14 cellular contexts compared by ENCODE assay signal in genomic region chr20:5069141-5069806, GRCh38. TPM values are rescaled to one million over a fixed set of nuclear protein-coding genes. Genes with fewer than 3 reads are reported as not detected.
DNase-seq lines count a peak whose midpoint lies in the region; ATAC-seq, FAIRE-seq and TF ChIP-seq lines count a peak whose summit lies in the region.
"Had no signal": no experiment of that assay in that cellular context is flagged by ENCODE, and none has a peak within 500 bp of the region (broad histone marks: within the 10 kb centered on the region; RNA-seq: fewer than 3 reads in every experiment).

No MANE protein-coding gene starts in this region.

- no TSS peak for BruUV-seq in K562 (replicated peaks; lab: Mats Ljungman, UMichigan)

- no peak overlapping the region for H3K27ac ChIP-seq in HEK293 (ENCODE audit: extremely low read depth, low read depth, low read length)
- no peak overlapping the region for H3K27ac ChIP-seq in K562 (ENCODE audit: extremely low read depth, low read depth, low read length)
- H3K27ac ChIP-seq: GM23248, SJSA1 had no signal

- CTCF ChIA-PET in activated CD8-positive, alpha-beta T cell treated with anti-CD3 and anti-CD28 coated beads, Interleukin-2, amount 10 ng/mL, durations not matched to agents 7 days and 5 days (lab: Charles Lee), result interaction anchor here (0.8 to 2.7 kb wide), 4 partner anchors 10 to 114 kb away, joined by 3 to 22 read pairs (median 12); no protein-coding TSS in a partner anchor
- CTCF ChIA-PET in activated CD8-positive, alpha-beta T cell treated with anti-CD3 and anti-CD28 coated beads for 36 hours (lab: Charles Lee), result interaction anchor here (0.9 to 3.4 kb wide), 3 partner anchors 10 to 32 kb away, joined by 3 to 16 read pairs (median 3); no protein-coding TSS in a partner anchor
- CTCF ChIA-PET in HEK293 (lab: Yijun Ruan, JAX), result interaction anchor here (0.6 to 1.8 kb wide), 2 partner anchors 29 to 32 kb away, joined by 3 to 5 read pairs; no protein-coding TSS in a partner anchor
- CTCF ChIA-PET in K562 (lab: Yijun Ruan, JAX; ENCODE audit: low intra/inter-chr PET ratio), result no interaction called here
- CTCF ChIA-PET in GM10248 (lab: Yijun Ruan, JAX), result interaction anchor here (1.0 to 2.1 kb wide), 5 partner anchors 13 to 154 kb away, joined by 3 to 8 read pairs (median 3); no protein-coding TSS in a partner anchor

- 30% methylated on average over 6 of the region's 8 CpGs for WGBS in K562 (ENCODE audit: insufficient coverage, low coverage, missing lambda C conversion rate)

- no peaks in the 10 kb centered on the region for H3K36me3 Mint-ChIP-seq in activated CD8-positive, alpha-beta T cell treated with anti-CD3 and anti-CD28 coated beads, Interleukin-2, amount 10 ng/mL, durations not matched to agents 7 days and 5 days (ENCODE audit: low read depth)
- no peaks in the 10 kb centered on the region for H3K36me3 Mint-ChIP-seq in activated CD8-positive, alpha-beta T cell treated with anti-CD3 and anti-CD28 coated beads for 36 hours (ENCODE audit: low read depth)
- H3K36me3 Mint-ChIP-seq in stimulated activated memory B cell treated with anti-CD40 and anti-IgM and Interleukin-4, amounts not matched to agents 10 μg/mL and 1 μg/mL and 100 μg/mL, for 72 hours, result no peaks in the 10 kb centered on the region

- TF ChIP-seq POLR2A in K562 (conservative IDR thresholded peaks at IDR 0.05), result no peak

- no peak overlapping the region for H3K4me3 Mint-ChIP-seq in activated CD8-positive, alpha-beta T cell treated with anti-CD3 and anti-CD28 coated beads, Interleukin-2, amount 10 ng/mL, durations not matched to agents 7 days and 5 days
- H3K4me3 Mint-ChIP-seq in activated CD8-positive, alpha-beta T cell treated with anti-CD3 and anti-CD28 coated beads for 36 hours, result no peak overlapping the region
- H3K4me3 Mint-ChIP-seq in stimulated activated memory B cell treated with anti-CD40 and anti-IgM and Interleukin-4, amounts not matched to agents 10 μg/mL and 1 μg/mL and 100 μg/mL, for 72 hours, result no peak overlapping the region
- H3K4me3 Mint-ChIP-seq: CD4-positive, alpha-beta T cell had no signal

- no peaks in the 10 kb centered on the region for H3K27me3 Mint-ChIP-seq in activated CD8-positive, alpha-beta T cell treated with anti-CD3 and anti-CD28 coated beads, Interleukin-2, amount 10 ng/mL, durations not matched to agents 7 days and 5 days (ENCODE audit: low read depth)
- no peaks in the 10 kb centered on the region for H3K27me3 Mint-ChIP-seq in activated CD8-positive, alpha-beta T cell treated with anti-CD3 and anti-CD28 coated beads for 36 hours
- H3K27me3 Mint-ChIP-seq in stimulated activated memory B cell treated with anti-CD40 and anti-IgM and Interleukin-4, amounts not matched to agents 10 μg/mL and 1 μg/mL and 100 μg/mL, for 72 hours, result no peaks in the 10 kb centered on the region
- H3K27me3 Mint-ChIP-seq: CD4-positive, alpha-beta T cell had no signal

- H3K9ac ChIP-seq in K562 (ENCODE audit: insufficient read depth in 1 of 2, low read depth in 2 of 2, low read length in 2 of 2), result no peak overlapping the region
- H3K9ac ChIP-seq: GM23248 had no signal

- no peak for TF ChIP-seq CTCF in activated CD8-positive, alpha-beta T cell treated with anti-CD3 and anti-CD28 coated beads for 36 hours (IDR thresholded peaks at IDR 0.05)
- TF ChIP-seq CTCF in HEK293 (tag by site-specific recombination; IDR thresholded peaks at IDR 0.05) (no peak), K562 (IDR thresholded peaks at IDR 0.05 in 2 of 3, conservative IDR thresholded peaks at IDR 0.05 in 1 of 3; ENCODE audit: insufficient read depth in 2 of 3, low read depth in 1 of 3, low read length in 3 of 3) (no peak), GM10248 (IDR thresholded peaks at IDR 0.05; ENCODE audit: control extremely low read depth, extremely low read depth, low read depth, missing control alignments) (no peak)

- no peak for TF ChIP-seq RAD21 in K562 (CRISPR knock-in tag; conservative IDR thresholded peaks at IDR 0.05 in 1 of 2, IDR thresholded peaks at IDR 0.05 in 1 of 2)

- no peak for TF ChIP-seq EP300 in K562 (IDR thresholded peaks at IDR 0.05; ENCODE audit: low read length)

- no peaks in the 10 kb centered on the region for H3K27me3 ChIP-seq in K562 (ENCODE audit: control insufficient read depth in 2 of 2, insufficient read depth in 2 of 2, low read length in 2 of 2)
- H3K27me3 ChIP-seq: SJSA1 had no signal

- H3K4me1 Mint-ChIP-seq in activated CD8-positive, alpha-beta T cell treated with anti-CD3 and anti-CD28 coated beads, Interleukin-2, amount 10 ng/mL, durations not matched to agents 7 days and 5 days (ENCODE audit: low read depth), result peaks cover 20% of the 10 kb centered on the region
- H3K4me1 Mint-ChIP-seq in activated CD8-positive, alpha-beta T cell treated with anti-CD3 and anti-CD28 coated beads for 36 hours (ENCODE audit: low read depth), result peaks cover 8% of the 10 kb centered on the region
- peaks cover 27% of the 10 kb centered on the region for H3K4me1 Mint-ChIP-seq in stimulated activated memory B cell treated with anti-CD40 and anti-IgM and Interleukin-4, amounts not matched to agents 10 μg/mL and 1 μg/mL and 100 μg/mL, for 72 hours

- no peak overlapping the region for H2AFZ ChIP-seq in K562 (ENCODE audit: low read depth, low read length)
- H2AFZ ChIP-seq: GM23248 had no signal

- no peaks in the 10 kb centered on the region for H3K36me3 ChIP-seq in HEK293 (ENCODE audit: control insufficient read depth in 2 of 2, insufficient read depth in 1 of 2, low read length in 2 of 2)
- no peaks in the 10 kb centered on the region for H3K36me3 ChIP-seq in K562 (ENCODE audit: control insufficient read depth, insufficient read depth, low read length)
- H3K36me3 ChIP-seq: SJSA1 had no signal

- DNase-seq in activated CD8-positive, alpha-beta T cell treated with anti-CD3 and anti-CD28 coated beads, Interleukin-2, amount 10 ng/mL, durations not matched to agents 7 days and 5 days, result no peak
- no peak for DNase-seq in activated CD8-positive, alpha-beta T cell treated with anti-CD3 and anti-CD28 coated beads for 36 hours
- DNase-seq in K562 (ENCODE audit: extremely low read depth in 1 of 4, low spot score in 3 of 4) (no peak), GM10248 (ENCODE audit: extremely low spot score) (no peak)
- DNase-seq: Calu3; CD4-positive, alpha-beta T cell; GM23248; NCI-H1092; NCI-H2081 treated with DMSO at 0.1 percent for 48 hours; NCI-H510A treated with DMSO at 0.1 percent for 48 hours had no signal

- peaks cover 15% of the 10 kb centered on the region for H3K4me1 ChIP-seq in HEK293 (ENCODE audit: control insufficient read depth, insufficient read depth, low read length)
- peaks cover 3 to 16% of the 10 kb centered on the region in 2 experiments; a peak in 4 of 5 replicates for H3K4me1 ChIP-seq in K562 (replicated peaks in 1 of 2; ENCODE audit: control insufficient read depth in 2 of 2, insufficient read depth in 2 of 2, low read length in 2 of 2)

- no peaks in the 10 kb centered on the region for H3K9me1 ChIP-seq in K562 (ENCODE audit: control insufficient read depth, insufficient read depth, low read length)

- no peaks in the 10 kb centered on the region for H3K9me3 Mint-ChIP-seq in activated CD8-positive, alpha-beta T cell treated with anti-CD3 and anti-CD28 coated beads, Interleukin-2, amount 10 ng/mL, durations not matched to agents 7 days and 5 days (ENCODE audit: insufficient read depth)
- no peaks in the 10 kb centered on the region for H3K9me3 Mint-ChIP-seq in activated CD8-positive, alpha-beta T cell treated with anti-CD3 and anti-CD28 coated beads for 36 hours
- peaks cover 2% of the 10 kb centered on the region for H3K9me3 Mint-ChIP-seq in stimulated activated memory B cell treated with anti-CD40 and anti-IgM and Interleukin-4, amounts not matched to agents 10 μg/mL and 1 μg/mL and 100 μg/mL, for 72 hours
- H3K9me3 Mint-ChIP-seq: CD4-positive, alpha-beta T cell had no signal

- in situ Hi-C loops in K562 (cut with MboI), result no loop called here

- peak overlapping the region; percentile 2 for H3K27ac Mint-ChIP-seq in activated CD8-positive, alpha-beta T cell treated with anti-CD3 and anti-CD28 coated beads, Interleukin-2, amount 10 ng/mL, durations not matched to agents 7 days and 5 days
- no peak overlapping the region for H3K27ac Mint-ChIP-seq in activated CD8-positive, alpha-beta T cell treated with anti-CD3 and anti-CD28 coated beads for 36 hours
- peak overlapping the region; percentile 41 for H3K27ac Mint-ChIP-seq in stimulated activated memory B cell treated with anti-CD40 and anti-IgM and Interleukin-4, amounts not matched to agents 10 μg/mL and 1 μg/mL and 100 μg/mL, for 72 hours
- H3K27ac Mint-ChIP-seq: CD4-positive, alpha-beta T cell had no signal

- intact Hi-C loops in activated CD8-positive, alpha-beta T cell treated with anti-CD3 and anti-CD28 coated beads for 36 hours (cut with micrococcal nuclease), result no loop called here
- intact Hi-C loops in K562 (cut with micrococcal nuclease), result no loop called here

- ATAC-seq in activated CD8-positive, alpha-beta T cell treated with anti-CD3 and anti-CD28 coated beads, Interleukin-2, amount 10 ng/mL, durations not matched to agents 7 days and 5 days, result no peak
- no peak for ATAC-seq in activated CD8-positive, alpha-beta T cell treated with anti-CD3 and anti-CD28 coated beads for 36 hours
- ATAC-seq in K562, result no peak
- no peak for ATAC-seq in stimulated activated memory B cell treated with anti-CD40 and anti-IgM and Interleukin-4, amounts not matched to agents 10 μg/mL and 1 μg/mL and 100 μg/mL, for 72 hours
- no peak for ATAC-seq in GM19452 (IDR thresholded peaks at IDR 0.05; ENCODE audit: unreplicated experiment)

- H3K4me3 ChIP-seq in HEK293 (ENCODE audit: low read depth, low read length), result no peak overlapping the region
- no peak overlapping the region for H3K4me3 ChIP-seq in K562
- H3K4me3 ChIP-seq: GM23248, SJSA1 had no signal

- FAIRE-seq in K562 (lab: Jason Lieb, UNC), result no peak

- H4K20me1 ChIP-seq in K562 (replicated peaks; ENCODE audit: control insufficient read depth, insufficient read depth, low read length), result no peaks in the 10 kb centered on the region

- no peaks in the 10 kb centered on the region for H3K79me2 ChIP-seq in K562 (ENCODE audit: control insufficient read depth, insufficient read depth, low read length)

- H3K9me3 ChIP-seq in HEK293 (ENCODE audit: control insufficient read depth, insufficient read depth, low read depth, low read length) (no peaks in the 10 kb centered on the region), K562 (replicated peaks; ENCODE audit: control insufficient read depth, insufficient read depth, low read depth, low read length) (no peaks in the 10 kb centered on the region)
- H3K9me3 ChIP-seq: SJSA1 had no signal

- POLR2A ChIA-PET in activated CD8-positive, alpha-beta T cell treated with anti-CD3 and anti-CD28 coated beads, Interleukin-2, amount 10 ng/mL, durations not matched to agents 7 days and 5 days (lab: Charles Lee), result interaction anchor here (0.7 kb wide), 1 partner anchor 14 kb away, joined by 3 read pairs; no protein-coding TSS in a partner anchor
- POLR2A ChIA-PET in activated CD8-positive, alpha-beta T cell treated with anti-CD3 and anti-CD28 coated beads for 36 hours (lab: Charles Lee), result interaction anchor here (0.7 to 0.9 kb wide), 3 partner anchors 8 to 139 kb away, joined by 3 read pairs; no protein-coding TSS in a partner anchor
- POLR2A ChIA-PET in HEK293 (lab: Yijun Ruan, JAX), result no interaction called here
- POLR2A ChIA-PET in K562 (lab: Yijun Ruan, JAX), result interaction anchor here (1.4 kb wide), 1 partner anchor 12 kb away, joined by 3 read pairs; no protein-coding TSS in a partner anchor
- POLR2A ChIA-PET in GM10248 (lab: Yijun Ruan, JAX), result no interaction called here

- H3K4me2 ChIP-seq in K562 (ENCODE audit: insufficient read depth, low read length), result no peak overlapping the region

RNA-seq across cellular contexts. Expression of gene TMEM230, which starts 43.6 kb away (rescaled TPM):
- 10 to 100 TPM; 76.7 to 77.9 TPM for total RNA-seq in activated CD8-positive, alpha-beta T cell treated with anti-CD3 and anti-CD28 coated beads, Interleukin-2, amount 10 ng/mL, durations not matched to agents 7 days and 5 days
- 10 to 100 TPM; 66.8 to 76.3 TPM for total RNA-seq in activated CD8-positive, alpha-beta T cell treated with anti-CD3 and anti-CD28 coated beads for 36 hours
- total RNA-seq in K562 (2011; cell fraction: chromatin; rRNA removed; ENCODE audit: low replicate concordance), result 22.6 and 31.4 TPM in 2 replicates
- 19.6 and 20.3 TPM in 2 replicates for total RNA-seq in K562 (2011; cell fraction: nucleolus; rRNA removed)
- 42.7 and 76.0 TPM in 2 replicates for total RNA-seq in K562 (2011; cell fraction: nucleoplasm; rRNA removed)
- 73.4 and 76.2 TPM in 2 replicates for total RNA-seq in K562 (2014; rRNA removed)
- total RNA-seq in K562 (2014; rRNA removed; fragmentation: Illumina TruSeq; extraction: Trizol), result 62.3 and 68.0 TPM in 2 replicates
- 61.5 and 67.1 TPM in 2 replicates for total RNA-seq in K562 (2015; rRNA removed; fragmentation: Illumina TruSeq; extraction: Trizol)
- 50.7 and 53.8 TPM in 2 replicates for total RNA-seq in K562 (2021)
- polyA plus RNA-seq in K562 (2011; rRNA removed), result 86.1 and 102 TPM in 2 replicates
- polyA plus RNA-seq in K562 (2011; cell fraction: cytosol; rRNA removed), result 69.4 and 114 TPM in 2 replicates
- polyA plus RNA-seq in K562 (2011; cell fraction: nucleus; rRNA removed), result 32.8 and 53.9 TPM in 2 replicates
- polyA plus RNA-seq in K562 (2012), result 64.6 and 69.2 TPM in 2 replicates
- 80.3 and 82.7 TPM in 2 replicates for polyA plus RNA-seq in K562 (2014; fragmentation: Illumina TruSeq; extraction: Trizol)
- 10 to 100 TPM; 21.8 to 30.7 TPM for polyA plus RNA-seq in K562 (2014; fragmentation: Nextera tagmentation; extraction: Ambion mirVana)
- polyA plus RNA-seq in K562 (2014; rRNA removed), result 71.1 and 104 TPM in 2 replicates
- 34.2 and 44.7 TPM in 2 replicates for polyA minus RNA-seq in K562 (2011; rRNA and poly(A)+ RNA removed)
- 22.7 and 31.1 TPM in 2 replicates for polyA minus RNA-seq in K562 (2011; cell fraction: cytosol; rRNA and poly(A)+ RNA removed)
- polyA minus RNA-seq in K562 (2011; cell fraction: nucleus; rRNA and poly(A)+ RNA removed), result 7.5 and 15.0 TPM in 2 replicates

RNA-seq across cellular contexts. Expression of gene PCNA, which starts 50.5 kb away (rescaled TPM):
- 100 to 1,000 TPM; 607 to 613 TPM for total RNA-seq in activated CD8-positive, alpha-beta T cell treated with anti-CD3 and anti-CD28 coated beads, Interleukin-2, amount 10 ng/mL, durations not matched to agents 7 days and 5 days
- 100 to 1,000 TPM; 600 to 627 TPM for total RNA-seq in activated CD8-positive, alpha-beta T cell treated with anti-CD3 and anti-CD28 coated beads for 36 hours
- total RNA-seq in K562 (2011; cell fraction: chromatin; rRNA removed; ENCODE audit: low replicate concordance), result 32.9 and 36.9 TPM in 2 replicates
- total RNA-seq in K562 (2011; cell fraction: nucleolus; rRNA removed), result 46.0 and 52.1 TPM in 2 replicates
- total RNA-seq in K562 (2011; cell fraction: nucleoplasm; rRNA removed), result 33.4 and 36.0 TPM in 2 replicates
- total RNA-seq in K562 (2014; rRNA removed) (213 and 229 TPM in 2 replicates), K562 (2014; rRNA removed; fragmentation: Illumina TruSeq; extraction: Trizol) (291 and 319 TPM in 2 replicates), K562 (2015; rRNA removed; fragmentation: Illumina TruSeq; extraction: Trizol) (283 and 298 TPM in 2 replicates), K562 (2021) (227 and 251 TPM in 2 replicates)
- polyA plus RNA-seq in K562 (2011; rRNA removed) (298 and 318 TPM in 2 replicates), K562 (2014; fragmentation: Illumina TruSeq; extraction: Trizol) (254 and 287 TPM in 2 replicates), K562 (2014; fragmentation: Nextera tagmentation; extraction: Ambion mirVana) (100 to 1,000 TPM; 352 to 390 TPM), K562 (2014; rRNA removed) (286 and 294 TPM in 2 replicates)
- polyA plus RNA-seq in K562 (2011; cell fraction: cytosol; rRNA removed), result 450 and 565 TPM in 2 replicates
- 86.9 and 141 TPM in 2 replicates for polyA plus RNA-seq in K562 (2011; cell fraction: nucleus; rRNA removed)
- polyA plus RNA-seq in K562 (2012), result 224 and 242 TPM in 2 replicates
- polyA minus RNA-seq in K562 (2011; rRNA and poly(A)+ RNA removed), result 272 and 279 TPM in 2 replicates
- 236 and 281 TPM in 2 replicates for polyA minus RNA-seq in K562 (2011; cell fraction: cytosol; rRNA and poly(A)+ RNA removed)
- 36.2 and 75.8 TPM in 2 replicates for polyA minus RNA-seq in K562 (2011; cell fraction: nucleus; rRNA and poly(A)+ RNA removed)

RNA-seq across cellular contexts. Expression of gene CDS2, which starts 57.5 kb away (rescaled TPM):
- total RNA-seq in activated CD8-positive, alpha-beta T cell treated with anti-CD3 and anti-CD28 coated beads, Interleukin-2, amount 10 ng/mL, durations not matched to agents 7 days and 5 days, result 10 to 100 TPM; 56.2 to 58.3 TPM
- 10 to 100 TPM; 30.2 to 34.7 TPM for total RNA-seq in activated CD8-positive, alpha-beta T cell treated with anti-CD3 and anti-CD28 coated beads for 36 hours
- 41.3 and 44.5 TPM in 2 replicates for total RNA-seq in K562 (2011; cell fraction: chromatin; rRNA removed; ENCODE audit: low replicate concordance)
- 19.3 and 21.8 TPM in 2 replicates for total RNA-seq in K562 (2011; cell fraction: nucleolus; rRNA removed)
- 30.9 and 45.0 TPM in 2 replicates for total RNA-seq in K562 (2011; cell fraction: nucleoplasm; rRNA removed)
- total RNA-seq in K562 (2014; rRNA removed), result 6.2 and 6.4 TPM in 2 replicates
- total RNA-seq in K562 (2014; rRNA removed; fragmentation: Illumina TruSeq; extraction: Trizol), result 13.6 and 15.5 TPM in 2 replicates
- 10.5 TPM in 2 replicates for total RNA-seq in K562 (2015; rRNA removed; fragmentation: Illumina TruSeq; extraction: Trizol)
- total RNA-seq in K562 (2021), result 20.3 and 21.8 TPM in 2 replicates
- polyA plus RNA-seq in K562 (2011; rRNA removed), result 46.4 and 57.7 TPM in 2 replicates
- 16.8 and 46.9 TPM in 2 replicates for polyA plus RNA-seq in K562 (2011; cell fraction: cytosol; rRNA removed)
- 36.9 and 101 TPM in 2 replicates for polyA plus RNA-seq in K562 (2011; cell fraction: nucleus; rRNA removed)
- 7.8 and 9.2 TPM in 2 replicates for polyA plus RNA-seq in K562 (2012)
- polyA plus RNA-seq in K562 (2014; fragmentation: Illumina TruSeq; extraction: Trizol), result 15.5 and 19.0 TPM in 2 replicates
- 10 to 100 TPM in 1 of 2 experiments, 1 to 10 TPM in 1; 8.7 to 12.2 TPM for polyA plus RNA-seq in K562 (2014; fragmentation: Nextera tagmentation; extraction: Ambion mirVana)
- 8.2 and 11.7 TPM in 2 replicates for polyA plus RNA-seq in K562 (2014; rRNA removed)
- 36.8 and 50.8 TPM in 2 replicates for polyA minus RNA-seq in K562 (2011; rRNA and poly(A)+ RNA removed)
- 8.2 and 9.3 TPM in 2 replicates for polyA minus RNA-seq in K562 (2011; cell fraction: cytosol; rRNA and poly(A)+ RNA removed)
- 7.0 and 17.4 TPM in 2 replicates for polyA minus RNA-seq in K562 (2011; cell fraction: nucleus; rRNA and poly(A)+ RNA removed)

Comparison
In these comparisons a context has a peak if more than half of its experiments do, and no peak if none do; other contexts are left out.
1. POLR2A ChIA-PET loops: an anchor here in activated CD8-positive, alpha-beta T cell treated with anti-CD3 and anti-CD28 coated beads, Interleukin-2, amount 10 ng/mL, durations not matched to agents 7 days and 5 days (0.7 kb wide), activated CD8-positive, alpha-beta T cell treated with anti-CD3 and anti-CD28 coated beads for 36 hours (0.7 to 0.9 kb wide) and K562 (1.4 kb wide); none called in HEK293 and GM10248.